Comparison of ENCODE assay signal across 1 cellular context in genomic region chr6:117536317-117536716, GRCh38.
TF ChIP-seq lines count a peak whose summit lies in the region.

No MANE protein-coding gene starts in this region.

TF ChIP-seq in GM23338, 12 proteins besides CTCF, POLR2A, EP300 and RAD21 (continued from another document):
- TF ChIP-seq ZNF462 (CRISPR knock-in tag; IDR thresholded peaks at IDR 0.05) (no peak), CREB1 (CRISPR knock-in tag; IDR thresholded peaks at IDR 0.05; ENCODE audit: low read depth) (no peak), ZNF331 (CRISPR knock-in tag; IDR thresholded peaks at IDR 0.05; ENCODE audit: low read depth) (no peak), REST (IDR thresholded peaks at IDR 0.05; ENCODE audit: unreplicated experiment) (no peak), NANOG (IDR thresholded peaks at IDR 0.05; ENCODE audit: borderline replicate concordance) (no peak), POLR2AphosphoS5 (IDR thresholded peaks at IDR 0.05; ENCODE audit: low read depth) (no peak)
